ENCODE assay signal across 8 cellular contexts in genomic region chr3:156826896-156827882, GRCh38. TPM values are rescaled to one million over a fixed set of nuclear protein-coding genes. Genes with fewer than 3 reads are reported as not detected.
DNase-seq lines count a peak whose midpoint lies in the region; ATAC-seq, FAIRE-seq and TF ChIP-seq lines count a peak whose summit lies in the region.

No MANE protein-coding gene starts in this region.

- CTCF ChIA-PET in AG04449 (lab: Yijun Ruan, JAX) = interaction anchor here (1.8 kb wide), 1 partner anchor 255 kb away, joined by 4 read pairs; no protein-coding TSS in a partner anchor

- FAIRE-seq in small intestine (lab: Jason Lieb, UNC) = no peak

- DNase-seq in AG04449 (ENCODE audit: low read depth, low spot score) (no peak), right atrium auricular region (ENCODE audit: low spot score) (no peak), small intestine (no peak), G401 (ENCODE audit: low spot score) (no peak), islet precursor cell (no peak)
- DNase-seq in activated CD8-positive, alpha-beta memory T cell treated with anti-CD3 and anti-CD28 coated beads, Interleukin-2, amount 50 U/mL, for 4 hours = no peak

- H3K36me3 ChIP-seq in right atrium auricular region = no peaks in the 10 kb centered on the region
- H3K36me3 ChIP-seq in small intestine (ENCODE audit: control insufficient read depth in 2 of 2, insufficient read depth in 2 of 2, low read length in 2 of 2) = no peaks in the 10 kb centered on the region

- ATAC-seq in GM21515 (IDR thresholded peaks at IDR 0.05; ENCODE audit: unreplicated experiment) = peak; percentile 18

- no peak for TF ChIP-seq CTCF in AG04449 (IDR thresholded peaks at IDR 0.05; ENCODE audit: insufficient read depth, low read length, missing control alignments)
- TF ChIP-seq CTCF in WI38 (IDR thresholded peaks at IDR 0.05; ENCODE audit: low read depth, low read length) = no peak
- TF ChIP-seq CTCF in right atrium auricular region (IDR thresholded peaks at IDR 0.05) = no peak

- H3K4me1 ChIP-seq in right atrium auricular region = peaks cover 0 to 11% of the 10 kb centered on the region in 2 donors
- H3K4me1 ChIP-seq in small intestine (ENCODE audit: control insufficient read depth in 2 of 2, insufficient read depth in 1 of 2, low read depth in 1 of 2, low read length in 1 of 2) = peaks cover 0 to 5% of the 10 kb centered on the region in 2 donors

- H3K9me3 ChIP-seq in right atrium auricular region = no peaks in the 10 kb centered on the region
- no peaks in the 10 kb centered on the region for H3K9me3 ChIP-seq in small intestine (ENCODE audit: control insufficient read depth, low read depth)

- peak overlapping the region; percentile 95 to 98 for H3K27ac ChIP-seq in right atrium auricular region
- peak overlapping the region; percentile 98 to 99 for H3K27ac ChIP-seq in small intestine (ENCODE audit: low read depth in 1 of 2, low read length in 1 of 2)

- H3K27me3 ChIP-seq in right atrium auricular region (no peaks in the 10 kb centered on the region), small intestine (ENCODE audit: control insufficient read depth in 2 of 2, insufficient read depth in 2 of 2, low read length in 2 of 2) (no peaks in the 10 kb centered on the region)

- 15 to 31% (median 25%) methylated on average over 16 of the region's 16 CpGs for WGBS in small intestine, 3 donors

- POLR2A ChIA-PET in AG04449 (lab: Yijun Ruan, JAX) = no interaction called here

- in situ Hi-C loops in G401 (cut with HindIII; ENCODE audit: low sequenced_read_pairs) = no loop called here

- H3K4me3 ChIP-seq in AG04449 (ENCODE audit: low read depth, low read length) (peak overlapping the region; percentile 64), WI38 (ENCODE audit: low read depth, low read length) (peak overlapping the region; percentile 73), right atrium auricular region (peak overlapping the region; percentile 69 to 78), small intestine (ENCODE audit: low read depth in 1 of 2, low read length in 2 of 2) (peak overlapping the region; percentile 66 to 71)

RNA-seq across cellular contexts. Expression of gene LEKR1, which starts 1.0 kb away (rescaled TPM):
- total RNA-seq in right atrium auricular region = under 1 TPM; 0.20 to 0.70 TPM
- under 1 TPM in 1 of 3 donors, not detected in 2; 0.63 TPM for polyA plus RNA-seq in small intestine
- not detected in 2 replicates for total RNA-seq in G401 (2014; rRNA removed; shearing (Covaris generic))
